8 cellular contexts compared by ENCODE assay signal in the genomic region with DNA sequence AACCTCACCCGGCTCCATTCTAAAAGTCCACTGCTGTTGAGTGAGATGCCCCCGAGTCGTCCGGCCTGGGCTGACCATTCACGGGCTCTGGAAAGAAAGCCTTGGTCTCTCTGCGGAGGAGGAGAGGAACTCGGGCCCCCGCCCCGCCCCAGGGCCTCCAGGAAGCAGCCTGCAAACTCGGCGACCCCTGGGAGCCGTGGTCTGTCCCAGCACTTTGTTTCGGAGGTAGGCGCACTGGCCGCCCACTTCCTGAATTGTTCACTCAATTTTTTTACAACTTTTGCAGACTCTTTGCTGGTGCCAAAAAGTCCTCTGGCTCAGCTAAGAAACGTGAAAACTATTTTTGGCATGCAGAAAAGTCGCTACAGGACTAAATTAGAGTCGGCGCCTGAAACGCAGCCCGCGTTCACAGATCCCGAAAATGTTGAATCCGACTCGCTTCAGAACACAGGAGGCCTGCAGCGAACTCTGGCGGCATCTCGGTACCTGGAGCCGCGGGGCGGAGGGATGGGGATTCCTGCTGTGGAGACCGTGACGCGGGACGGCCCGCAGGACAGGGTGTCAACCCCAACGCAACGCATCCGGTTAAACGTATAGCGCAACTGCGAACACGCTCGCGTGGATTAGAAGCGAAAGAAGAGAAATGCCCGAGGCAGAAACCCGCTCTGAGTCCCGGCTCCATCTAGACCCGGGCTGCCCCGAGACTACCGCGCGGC. TPM values are rescaled to one million over a fixed set of nuclear protein-coding genes. Genes with fewer than 3 reads are reported as not detected.
A peak's percentile ranks its signal among the peaks of the same experiment; 100 is the strongest.
DNase-seq lines count a peak whose midpoint lies in the region; ATAC-seq and TF ChIP-seq lines count a peak whose summit lies in the region.

No MANE protein-coding gene starts in this region.

- POLR2A ChIA-PET in T-cell (lab: Charles Lee), result no interaction called here

- ATAC-seq in T-cell (replicated peaks in 1 of 4) (peak in 3 of 4 experiments; percentile 48 to 86 (median 56)), lung (ENCODE audit: insufficient read depth, low FRiP score) (peak; percentile 38), HG03108 (IDR thresholded peaks at IDR 0.05; ENCODE audit: unreplicated experiment) (no peak)

- WGBS in lung, 2 donors, result 2 to 4% methylated on average over 54 of the region's 54 CpGs

- peaks cover 0 to 14% (median 11%) of the 10 kb centered on the region in 3 donors for H3K4me1 Mint-ChIP-seq in T-cell
- peaks cover 44% of the 10 kb centered on the region for H3K4me1 Mint-ChIP-seq in endothelial cell (ENCODE audit: unreplicated experiment)
- H3K4me1 Mint-ChIP-seq in stimulated activated naive CD8-positive, alpha-beta T cell treated with anti-CD3 and anti-CD28 coated beads, Interleukin-15, Interleukin-2, amounts not matched to agents 100 ng/mL and 50 ng/mL, for 24 hours (ENCODE audit: low read depth), result peaks cover 7% of the 10 kb centered on the region

- H3K27ac ChIP-seq in lung (ENCODE audit: low read depth in 1 of 2, low read length in 1 of 2), result peak overlapping the region; percentile 68 to 87

- peaks cover 0 to 20% of the 10 kb centered on the region in 2 donors for H3K4me1 ChIP-seq in lung (ENCODE audit: control insufficient read depth in 2 of 2, insufficient read depth in 2 of 2, low read length in 2 of 2)

- H3K27ac Mint-ChIP-seq in T-cell (peak overlapping the region in 1 of 2 donors; percentile 48), endothelial cell (ENCODE audit: unreplicated experiment) (peak overlapping the region; percentile 95)
- no peak overlapping the region for H3K27ac Mint-ChIP-seq in stimulated activated naive CD8-positive, alpha-beta T cell treated with anti-CD3 and anti-CD28 coated beads, Interleukin-15, Interleukin-2, amounts not matched to agents 100 ng/mL and 50 ng/mL, for 24 hours

- H3K4me3 ChIP-seq in GM08714 (ENCODE audit: low read length), result peak overlapping the region; percentile 42; the same call in 1 of the 2 replicates
- peak overlapping the region; percentile 52 for H3K4me3 ChIP-seq in lung

- no peak for TF ChIP-seq CTCF in endothelial cell (IDR thresholded peaks at IDR 0.05; ENCODE audit: unreplicated experiment)
- TF ChIP-seq CTCF in lung (IDR thresholded peaks at IDR 0.05; ENCODE audit: control extremely low read depth, extremely low read depth), result peak; percentile 9

- H3K36me3 Mint-ChIP-seq in T-cell (no peaks in the 10 kb centered on the region), endothelial cell (ENCODE audit: low read depth, unreplicated experiment) (peaks cover 32% of the 10 kb centered on the region)
- H3K36me3 Mint-ChIP-seq in stimulated activated naive CD8-positive, alpha-beta T cell treated with anti-CD3 and anti-CD28 coated beads, Interleukin-15, Interleukin-2, amounts not matched to agents 100 ng/mL and 50 ng/mL, for 24 hours (ENCODE audit: low read depth), result no peaks in the 10 kb centered on the region

- peaks cover 34 to 50% of the 10 kb centered on the region in 2 donors for H3K27me3 Mint-ChIP-seq in T-cell
- H3K27me3 Mint-ChIP-seq in endothelial cell (ENCODE audit: unreplicated experiment), result peaks cover 24% of the 10 kb centered on the region
- H3K27me3 Mint-ChIP-seq in stimulated activated naive CD8-positive, alpha-beta T cell treated with anti-CD3 and anti-CD28 coated beads, Interleukin-15, Interleukin-2, amounts not matched to agents 100 ng/mL and 50 ng/mL, for 24 hours, result peaks cover 41% of the 10 kb centered on the region

- H3K36me3 ChIP-seq in lung (ENCODE audit: control insufficient read depth in 2 of 2, insufficient read depth in 2 of 2, low read length in 2 of 2), result no peaks in the 10 kb centered on the region

- CTCF ChIA-PET in T-cell (lab: Charles Lee), result no interaction called here

- peak in 8 of 34 experiments; percentile 7 to 38 (median 18) for DNase-seq in T-cell
- DNase-seq in endothelial cell (ENCODE audit: low spot score), result peak; percentile 77
- DNase-seq in lung (ENCODE audit: low spot score), result peak; percentile 67
- DNase-seq in GF-D8 (lab: John Stamatoyannopoulos, UW), result no peak
- DNase-seq in NCI-H2029 treated with DMSO at 0.1 percent for 48 hours (lab: John Stamatoyannopoulos, UW), result no peak

- H3K27me3 ChIP-seq in lung (ENCODE audit: control insufficient read depth, insufficient read depth), result no peaks in the 10 kb centered on the region

- H3K9me3 ChIP-seq in lung (ENCODE audit: control insufficient read depth in 2 of 2, insufficient read depth in 1 of 2, low read length in 1 of 2), result no peaks in the 10 kb centered on the region

- H3K4me3 Mint-ChIP-seq in T-cell (peak overlapping the region; percentile 68 to 74 (median 71)), endothelial cell (ENCODE audit: unreplicated experiment) (peak overlapping the region; percentile 94)
- H3K4me3 Mint-ChIP-seq in stimulated activated naive CD8-positive, alpha-beta T cell treated with anti-CD3 and anti-CD28 coated beads, Interleukin-15, Interleukin-2, amounts not matched to agents 100 ng/mL and 50 ng/mL, for 24 hours, result peak overlapping the region; percentile 72

- H3K9me3 Mint-ChIP-seq in T-cell (no peaks in the 10 kb centered on the region), endothelial cell (ENCODE audit: unreplicated experiment) (no peaks in the 10 kb centered on the region)
- no peaks in the 10 kb centered on the region for H3K9me3 Mint-ChIP-seq in stimulated activated naive CD8-positive, alpha-beta T cell treated with anti-CD3 and anti-CD28 coated beads, Interleukin-15, Interleukin-2, amounts not matched to agents 100 ng/mL and 50 ng/mL, for 24 hours

RNA-seq across cellular contexts. Expression of gene PXDN, which starts 1.5 kb away (rescaled TPM):
- total RNA-seq in T-cell (1 to 10 TPM in 3 of 5 donors, under 1 TPM in 2; 0.21 to 5.4 (median 1.3) TPM), endothelial cell (ENCODE audit: unreplicated experiment) (521 TPM), lung (100 to 1,000 TPM in 1 of 2 donors, 10 to 100 TPM in 1; 38.6 to 198 TPM)
- 10 to 100 TPM; 10.6 to 51.7 TPM for polyA plus RNA-seq in lung

Comparison
In these comparisons a context has a peak if more than half of its experiments do, and no peak if none do; other contexts are left out.
1. DNase-seq: peak in endothelial cell (single experiment) and lung (single experiment); none in GF-D8 (single experiment) and NCI-H2029 treated with DMSO at 0.1 percent for 48 hours (single experiment).
2. RNA of gene PXDN, which starts 1.5 kb away (total RNA-seq): 521 TPM in endothelial cell (single experiment) and 38.6 to 198 TPM in lung; 0.21 to 5.4 TPM in T-cell; every median in the first group is over 4 times any median in the second.
3. Peak in every context shown above with its lines, with median percentiles within 50 percentile points of each other: H3K4me3 Mint-ChIP-seq.